ENCODE assay signal across 8 cellular contexts in genomic region chr12:78865297-78865955, GRCh38. TPM values are rescaled to one million over a fixed set of nuclear protein-coding genes. Genes with fewer than 3 reads are reported as not detected.
A peak's percentile ranks its signal among the peaks of the same experiment; 100 is the strongest.
DNase-seq lines count a peak whose midpoint lies in the region; ATAC-seq and TF ChIP-seq lines count a peak whose summit lies in the region.

No MANE protein-coding gene starts in this region.

- 5 to 14% (median 11%) methylated on average over 11 of the region's 11 CpGs for WGBS in stomach, 5 donors

- TF ChIP-seq EP300 in stomach (IDR thresholded peaks at IDR 0.05), result no peak

- TF ChIP-seq POLR2A in stomach (IDR thresholded peaks at IDR 0.05), result no peak

- H3K27me3 ChIP-seq in Panc1 (ENCODE audit: control insufficient read depth, insufficient read depth, low read length), result peaks cover 5% of the 10 kb centered on the region; the same call in 1 of the 2 replicates
- peaks cover 3 to 36% (median 22%) of the 10 kb centered on the region in 3 donors for H3K27me3 ChIP-seq in stomach

- in situ Hi-C loops in Panc1 (cut with HindIII; ENCODE audit: low pct_unique_long_range_greater_than_20kb, low sequenced_read_pairs), result no loop called here

- H3K4me3 ChIP-seq in Panc1 (ENCODE audit: low read depth in 2 of 2, low read length in 2 of 2) (peak overlapping the region; percentile 78 to 92), stomach (peak overlapping the region in 3 of 4 donors; percentile 32 to 49 (median 48))

- POLR2A ChIA-PET in Panc1 (lab: Charles Lee), result no interaction called here

- TF ChIP-seq CTCF in Panc1 (IDR thresholded peaks at IDR 0.05), result no peak
- no peak for TF ChIP-seq CTCF in stomach (IDR thresholded peaks at IDR 0.05)

- H3K36me3 ChIP-seq in Panc1 (ENCODE audit: control insufficient read depth, insufficient read depth, low read length) (no peaks in the 10 kb centered on the region), stomach (no peaks in the 10 kb centered on the region)

- H3K9me3 ChIP-seq in Panc1 (ENCODE audit: control insufficient read depth, insufficient read depth, low read depth, low read length) (no peaks in the 10 kb centered on the region), stomach (no peaks in the 10 kb centered on the region)

- peak; percentile 39 for DNase-seq in NCI-H146 (lab: John Stamatoyannopoulos, UW)
- no peak for DNase-seq in NCI-H146 treated with DMSO at 0.1 percent for 48 hours (lab: John Stamatoyannopoulos, UW; ENCODE audit: unreplicated experiment)
- DNase-seq in Panc1 (ENCODE audit: low read depth, low spot score), result no peak
- DNase-seq in head of caudate nucleus, result peak in 24 of 42 donors; percentile 3 to 66 (median 24)
- no peak for DNase-seq in stomach
- no peak for DNase-seq in stimulated activated CD4-positive, alpha-beta T cell treated with anti-CD3 and anti-CD28 coated beads, Interleukin-12 subunit alpha, Interleukin-12 subunit beta, amount 100 ng/mL, for 4 hours
- no peak for DNase-seq in LoVo (ENCODE audit: low spot score)

- H3K27ac ChIP-seq in Panc1 (ENCODE audit: low read length) (no peak overlapping the region), stomach (no peak overlapping the region)

- BruUV-seq in Panc1 (replicated peaks; lab: Mats Ljungman, UMichigan), result no TSS peak

- CTCF ChIA-PET in Panc1 (lab: Charles Lee), result no interaction called here

- intact Hi-C loops in Panc1 (cut with micrococcal nuclease; ENCODE audit: unreplicated experiment) (no loop called here), head of caudate nucleus (cut with DNase I) (no loop called here), stomach (cut with DNase I; ENCODE audit: low total_unique reads) (no loop called here)

- ATAC-seq in Panc1, result no peak
- ATAC-seq in GM21786 (IDR thresholded peaks at IDR 0.05; ENCODE audit: unreplicated experiment), result no peak

- H3K4me1 ChIP-seq in Panc1 (ENCODE audit: control insufficient read depth, insufficient read depth, low read length) (peaks cover 5% of the 10 kb centered on the region), stomach (peaks cover 0 to 23% (median 19%) of the 10 kb centered on the region in 4 donors)

RNA-seq across cellular contexts. Expression of gene SYT1, which starts 0.9 kb away (rescaled TPM):
- 3.0 TPM for total RNA-seq in Panc1 (2021; ENCODE audit: unreplicated experiment)
- 1.1 TPM for polyA plus RNA-seq in Panc1 (2012; ENCODE audit: insufficient read length)
- total RNA-seq in stomach, result 10 to 100 TPM in 1 of 5 donors, 1 to 10 TPM in 3, under 1 TPM in 1; under 0.01 to 11.4 (median 3.1) TPM
- under 1 TPM; 0.37 to 0.75 (median 0.46) TPM for polyA plus RNA-seq in stomach

Comparison
In these comparisons a context has a peak if more than half of its experiments do, and no peak if none do; other contexts are left out.
1. DNase-seq: peak in NCI-H146 (single experiment) and head of caudate nucleus (24 of 42); none in NCI-H146 treated with DMSO at 0.1 percent for 48 hours (single experiment), Panc1 (single experiment), stomach (single experiment), stimulated activated CD4-positive, alpha-beta T cell treated with anti-CD3 and anti-CD28 coated beads, Interleukin-12 subunit alpha, Interleukin-12 subunit beta, amount 100 ng/mL, for 4 hours (single experiment) and LoVo (single experiment).